Comparison of ENCODE assay signal across 13 cellular contexts in genomic region chr4:154367659-154368058, GRCh38.
DNase-seq lines count a peak whose midpoint lies in the region; ATAC-seq and TF ChIP-seq lines count a peak whose summit lies in the region.
"Had no signal": no experiment of that assay in that cellular context is flagged by ENCODE, and none has a peak within 500 bp of the region (broad histone marks: within the 10 kb centered on the region; RNA-seq: fewer than 3 reads in every experiment).

No MANE protein-coding gene starts in this region.

- CTCF ChIA-PET in MCF 10A (lab: Yijun Ruan, JAX), result interaction anchor here (0.7 to 0.8 kb wide), 2 partner anchors 49 to 140 kb away, joined by 4 read pairs; no protein-coding TSS in a partner anchor

- peak; percentile 17 for ATAC-seq in GM18517 (IDR thresholded peaks at IDR 0.05; ENCODE audit: unreplicated experiment)
- peak; percentile 38 for ATAC-seq in GM21515 (IDR thresholded peaks at IDR 0.05; ENCODE audit: unreplicated experiment)
- ATAC-seq in HG03175 (IDR thresholded peaks at IDR 0.05; ENCODE audit: unreplicated experiment), result peak; percentile 30
- ATAC-seq in activated T-cell treated with anti-CD3 and anti-CD28 coated beads, Interleukin-2, amount 50 U/mL, for 72 hours (replicated peaks in 1 of 2), result no peak
- ATAC-seq: stimulated activated naive CD8-positive, alpha-beta T cell treated with anti-CD3 and anti-CD28 coated beads, Interleukin-15, amount 100 ng/mL, for 72 hours had no signal

- H3K4me3 ChIP-seq in lower leg skin (ENCODE audit: low read depth, poor library complexity, severe bottlenecking) (no peak overlapping the region), BE2C (ENCODE audit: low read depth, low read length) (no peak overlapping the region)

- no TSS peak for BruUV-seq in MCF 10A (replicated peaks; lab: Mats Ljungman, UMichigan)

- WGBS in lower leg skin, 2 donors, result 47 to 56% methylated on average over 2 of the region's 2 CpGs

- H3K27me3 Mint-ChIP-seq in MCF 10A (ENCODE audit: insufficient read depth, unreplicated experiment), result no peaks in the 10 kb centered on the region
- peaks cover 28% of the 10 kb centered on the region for H3K27me3 Mint-ChIP-seq in activated T-cell treated with anti-CD3 and anti-CD28 coated beads, Interleukin-2, amount 50 U/mL, for 72 hours (ENCODE audit: low read depth)

- H3K27me3 ChIP-seq in BE2C, result no peaks in the 10 kb centered on the region

- peaks cover 15% of the 10 kb centered on the region for H3K4me1 Mint-ChIP-seq in MCF 10A (ENCODE audit: insufficient read depth, unreplicated experiment)
- peaks cover 5% of the 10 kb centered on the region for H3K4me1 Mint-ChIP-seq in activated T-cell treated with anti-CD3 and anti-CD28 coated beads, Interleukin-2, amount 50 U/mL, for 72 hours (ENCODE audit: low read depth)

- H3K36me3 Mint-ChIP-seq in MCF 10A (ENCODE audit: insufficient read depth, unreplicated experiment), result peaks cover 4% of the 10 kb centered on the region
- no peaks in the 10 kb centered on the region for H3K36me3 Mint-ChIP-seq in activated T-cell treated with anti-CD3 and anti-CD28 coated beads, Interleukin-2, amount 50 U/mL, for 72 hours (ENCODE audit: insufficient read depth in 2 of 2)
- H3K36me3 Mint-ChIP-seq: activated naive CD8-positive, alpha-beta T cell had no signal

- no peaks in the 10 kb centered on the region for H3K9me3 ChIP-seq in BE2C

- DNase-seq in MCF 10A (ENCODE audit: unreplicated experiment) (no peak), lower leg skin (ENCODE audit: low spot score in 2 of 2) (no peak), BE2C (no peak), KG1 (lab: John Stamatoyannopoulos, UW) (no peak)
- no peak for DNase-seq in activated T-cell treated with anti-CD3 and anti-CD28 coated beads, Interleukin-2, amount 50 U/mL, for 72 hours
- DNase-seq: activated CD4-positive, alpha-beta memory T cell treated with anti-CD3 and anti-CD28 coated beads, Interleukin-2, amount 10 ng/mL, durations not matched to agents 7 days and 5 days; CD4-positive, alpha-beta T cell; stimulated activated CD4-positive, alpha-beta T cell treated with anti-CD3 and anti-CD28 coated beads, Interleukin-2, amount 100 ng/mL, for 48 hours; stimulated activated naive CD8-positive, alpha-beta T cell treated with anti-CD3 and anti-CD28 coated beads, Interleukin-15, amount 100 ng/mL, for 72 hours had no signal

- intact Hi-C loops in MCF 10A (cut with micrococcal nuclease), result no loop called here
- intact Hi-C loops in lower leg skin (cut with DNase I; ENCODE audit: low total_unique reads), result no loop called here

- no peak for TF ChIP-seq CTCF in MCF 10A (IDR thresholded peaks at IDR 0.05; ENCODE audit: unreplicated experiment)
- TF ChIP-seq CTCF in lower leg skin (IDR thresholded peaks at IDR 0.05), result no peak
- TF ChIP-seq CTCF in BE2C (IDR thresholded peaks at IDR 0.05; ENCODE audit: low read depth, low read length), result no peak

- no peak overlapping the region for H3K4me3 Mint-ChIP-seq in MCF 10A (ENCODE audit: unreplicated experiment)
- no peak overlapping the region for H3K4me3 Mint-ChIP-seq in activated T-cell treated with anti-CD3 and anti-CD28 coated beads, Interleukin-2, amount 50 U/mL, for 72 hours
- H3K4me3 Mint-ChIP-seq: activated CD4-positive, alpha-beta memory T cell treated with anti-CD3 and anti-CD28 coated beads, Interleukin-2, amount 10 ng/mL, durations not matched to agents 7 days and 5 days; activated naive CD8-positive, alpha-beta T cell; CD4-positive, alpha-beta T cell had no signal

- no peak for TF ChIP-seq POLR2A in lower leg skin (IDR thresholded peaks at IDR 0.05)

- H3K9me3 Mint-ChIP-seq in MCF 10A (ENCODE audit: unreplicated experiment), result no peaks in the 10 kb centered on the region
- H3K9me3 Mint-ChIP-seq in activated T-cell treated with anti-CD3 and anti-CD28 coated beads, Interleukin-2, amount 50 U/mL, for 72 hours, result peaks cover 0 to 2% of the 10 kb centered on the region in 2 donors
- H3K9me3 Mint-ChIP-seq: activated CD4-positive, alpha-beta memory T cell treated with anti-CD3 and anti-CD28 coated beads, Interleukin-2, amount 10 ng/mL, durations not matched to agents 7 days and 5 days; CD4-positive, alpha-beta T cell; stimulated activated naive CD8-positive, alpha-beta T cell treated with anti-CD3 and anti-CD28 coated beads, Interleukin-15, amount 100 ng/mL, for 72 hours had no signal

- H3K36me3 ChIP-seq in BE2C, result no peaks in the 10 kb centered on the region

- POLR2A ChIA-PET in MCF 10A (lab: Yijun Ruan, JAX), result interaction anchor here (0.7 kb wide), 1 partner anchor 135 kb away, joined by 3 read pairs; no protein-coding TSS in a partner anchor

- H3K27ac Mint-ChIP-seq in MCF 10A (ENCODE audit: low read depth, unreplicated experiment), result peak overlapping the region; percentile 73
- no peak overlapping the region for H3K27ac Mint-ChIP-seq in activated T-cell treated with anti-CD3 and anti-CD28 coated beads, Interleukin-2, amount 50 U/mL, for 72 hours
- H3K27ac Mint-ChIP-seq: activated CD4-positive, alpha-beta memory T cell treated with anti-CD3 and anti-CD28 coated beads, Interleukin-2, amount 10 ng/mL, durations not matched to agents 7 days and 5 days; activated naive CD8-positive, alpha-beta T cell; CD4-positive, alpha-beta T cell had no signal

- H3K4me1 ChIP-seq in BE2C, result no peaks in the 10 kb centered on the region

Comparison
In these comparisons a context has a peak if more than half of its experiments do, and no peak if none do; other contexts are left out.
1. ATAC-seq: peak in GM18517 (single experiment), GM21515 (single experiment) and HG03175 (single experiment); none in activated T-cell treated with anti-CD3 and anti-CD28 coated beads, Interleukin-2, amount 50 U/mL, for 72 hours (0 of 2).